Comparison of ENCODE assay signal across 25 cellular contexts in genomic region chr16:22934786-22935185, GRCh38.
"Had no signal": no experiment of that assay in that cellular context is flagged by ENCODE, and none has a peak within 500 bp of the region (broad histone marks: within the 10 kb centered on the region; RNA-seq: fewer than 3 reads in every experiment).

No MANE protein-coding gene starts in this region.

- H3K4me1 ChIP-seq: esophagus squamous epithelium, left lung, parathyroid adenoma, suprapubic skin, transverse colon, vagina had no signal

- H3K27ac ChIP-seq: esophagus squamous epithelium, heart right ventricle, left lung, parathyroid adenoma, suprapubic skin, transverse colon, vagina had no signal

- H3K9me3 ChIP-seq: esophagus squamous epithelium, heart right ventricle, left lung, mucosa of descending colon, suprapubic skin, transverse colon, vagina had no signal

- DNase-seq: effector CD8-positive, alpha-beta T cell; esophagus squamous epithelium; foreskin melanocyte; glutamatergic neuron; heart right ventricle; hippocampal formation; left cardiac atrium; left lung; mesenchymal stem cell; mucosa of descending colon; naive B cell; stimulated activated CD4-positive, alpha-beta T cell treated with anti-CD3 and anti-CD28 coated beads, Interleukin-12 subunit alpha, Interleukin-12 subunit beta, amount 100 ng/mL, for 4 hours; stimulated activated CD4-positive, alpha-beta T cell treated with anti-CD3 and anti-CD28 coated beads, Interleukin-1b, Interleukin-23, amount 100 ng/mL, for 48 hours; stimulated activated CD4-positive, alpha-beta T cell treated with anti-CD3 and anti-CD28 coated beads, Interleukin-4, amount 100 ng/mL, for 1 hour; stimulated activated CD8-positive, alpha-beta memory T cell treated with anti-CD3 and anti-CD28 coated beads, Interleukin-4, amount 100 ng/mL, for 48 hours; stimulated activated naive CD4-positive, alpha-beta T cell; stimulated activated naive CD8-positive, alpha-beta T cell treated with anti-CD3 and anti-CD28 coated beads, Interleukin-15, amount 100 ng/mL, for 72 hours; transverse colon had no signal

- H3K79me2 ChIP-seq: parathyroid adenoma had no signal

- H3K36me3 ChIP-seq: esophagus squamous epithelium, heart right ventricle, left lung, suprapubic skin, transverse colon, vagina had no signal

- FAIRE-seq: endothelial cell of umbilical vein, islet of Langerhans had no signal

- H3K9ac ChIP-seq: parathyroid adenoma had no signal

- H3K4me3 ChIP-seq: esophagus squamous epithelium, heart right ventricle, left lung, mucosa of descending colon, smooth muscle cell, suprapubic skin, transverse colon, vagina had no signal

- H3K4me2 ChIP-seq: smooth muscle cell had no signal

- H3K27me3 ChIP-seq: vagina had no signal

- ATAC-seq: heart right ventricle; left cardiac atrium; left lung; mucosa of descending colon; sciatic nerve; stimulated activated naive CD8-positive, alpha-beta T cell treated with anti-CD3 and anti-CD28 coated beads, Interleukin-15, amount 100 ng/mL, for 72 hours had no signal

- H2AFZ ChIP-seq: parathyroid adenoma had no signal
